In the genomic region with DNA sequence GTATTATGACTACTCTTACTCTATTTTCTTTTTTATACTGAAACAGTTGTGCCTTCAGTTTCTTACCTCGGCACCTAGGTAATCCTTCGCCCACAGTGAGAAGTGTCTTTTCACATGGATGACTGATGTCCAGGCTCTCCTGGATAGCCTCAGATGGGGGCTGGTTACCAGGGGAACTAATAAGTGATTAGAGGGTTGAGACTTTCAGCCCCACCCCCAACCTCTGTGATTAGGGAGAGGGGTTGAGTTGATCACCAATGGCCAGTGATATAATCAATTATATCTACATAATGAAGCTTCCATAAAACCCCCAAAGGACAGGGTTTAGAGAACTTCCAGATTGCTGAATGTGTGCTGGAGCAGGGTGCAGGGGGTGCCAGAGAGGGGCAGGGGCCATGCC, we compare ENCODE assay signal across 19 cellular contexts. TPM values are rescaled to one million over a fixed set of nuclear protein-coding genes. Genes with fewer than 3 reads are reported as not detected.
"Had no signal": no experiment of that assay in that cellular context is flagged by ENCODE, and none has a peak within 500 bp of the region (broad histone marks: within the 10 kb centered on the region; RNA-seq: fewer than 3 reads in every experiment).

No MANE protein-coding gene starts in this region.

- H3K27ac Mint-ChIP-seq: brain; T-helper 1 cell treated with Interleukin-12 subunit alpha and Interleukin-12 subunit beta and Interleukin-4 antibody, amounts not matched to agents 30 μg/mL and 1 μg/mL, for 36 hours had no signal

- DNase-seq: activated naive CD4-positive, alpha-beta T cell treated with anti-CD3 and anti-CD28 coated beads, Interleukin-2, amount 50 U/mL, for 16 hours; central memory CD4-positive, alpha-beta T cell; effector CD8-positive, alpha-beta T cell; foreskin melanocyte; heart left ventricle; immature natural killer cell; sigmoid colon; spleen; stomach; upper lobe of left lung had no signal

- H3K9me3 ChIP-seq: heart left ventricle, neutrophil, sigmoid colon, spleen, stomach, testis, upper lobe of left lung had no signal

- H2AFZ ChIP-seq: parathyroid adenoma had no signal

- H3K4me3 ChIP-seq: coronary artery, heart left ventricle, sigmoid colon, spleen, stomach, testis, upper lobe of left lung had no signal

- H3K27me3 Mint-ChIP-seq: activated T-helper 17 cell treated with anti-CD3 and anti-CD28 coated beads, Interleukin-2, amount 50 U/mL, for 72 hours; brain had no signal

- H3K4me1 ChIP-seq: parathyroid adenoma, sigmoid colon, testis had no signal

- H3K27me3 ChIP-seq: heart left ventricle, neutrophil, sigmoid colon, spleen, stomach, testis, upper lobe of left lung had no signal

- H3K79me2 ChIP-seq: parathyroid adenoma had no signal

- H3K9me3 Mint-ChIP-seq: activated T-helper 17 cell treated with anti-CD3 and anti-CD28 coated beads, Interleukin-2, amount 50 U/mL, for 72 hours; brain; immature natural killer cell; T-helper 1 cell treated with Interleukin-12 subunit alpha and Interleukin-12 subunit beta and Interleukin-4 antibody, amounts not matched to agents 30 μg/mL and 1 μg/mL, for 36 hours had no signal

- H3K4me3 Mint-ChIP-seq: activated T-helper 17 cell treated with anti-CD3 and anti-CD28 coated beads, Interleukin-2, amount 50 U/mL, for 72 hours; brain; T-helper 1 cell treated with Interleukin-12 subunit alpha and Interleukin-12 subunit beta and Interleukin-4 antibody, amounts not matched to agents 30 μg/mL and 1 μg/mL, for 36 hours had no signal

- ATAC-seq: activated T-helper 17 cell treated with anti-CD3 and anti-CD28 coated beads, Interleukin-2, amount 50 U/mL, for 72 hours; heart left ventricle; SK-N-SH treated with all-trans-retinoic acid at 6 μM for 48 hours had no signal

- H3K27ac ChIP-seq: coronary artery, heart left ventricle, neutrophil, parathyroid adenoma, sigmoid colon, stomach, testis, upper lobe of left lung had no signal

- H3K9ac ChIP-seq: parathyroid adenoma had no signal

- H3K4me1 Mint-ChIP-seq: brain had no signal

RNA-seq across cellular contexts. Expression of gene GPR183, which starts 43.0 kb away (rescaled TPM):
- total RNA-seq: fibroblast of lung had no signal
